Comparison of ENCODE assay signal across 15 cellular contexts in the genomic region with DNA sequence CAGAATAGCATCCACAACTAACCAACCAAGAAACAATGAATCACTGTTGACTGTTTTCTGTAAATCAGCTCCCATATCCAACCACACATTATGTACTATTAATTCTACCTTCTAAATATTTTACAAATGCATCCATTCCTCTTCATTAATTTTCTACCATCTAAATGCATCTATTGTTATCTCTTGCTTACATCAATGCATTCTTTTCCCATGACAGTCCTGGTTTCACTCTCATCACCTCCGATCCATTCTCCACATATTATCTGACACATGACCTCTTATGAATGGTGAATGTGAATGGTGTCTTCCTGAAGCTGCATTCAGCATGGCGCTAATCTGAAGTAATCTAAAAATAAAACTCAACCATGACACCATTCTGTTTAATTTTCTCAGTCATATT.
DNase-seq lines count a peak whose midpoint lies in the region; ATAC-seq and TF ChIP-seq lines count a peak whose summit lies in the region.
"Had no signal": no experiment of that assay in that cellular context is flagged by ENCODE, and none has a peak within 500 bp of the region (broad histone marks: within the 10 kb centered on the region; RNA-seq: fewer than 3 reads in every experiment).

No MANE protein-coding gene starts in this region.

- 0 out of 3 replicates have a peak, but pooled peaks have one; percentile 36 for ATAC-seq in RWPE2 (ENCODE audit: low read depth)
- ATAC-seq in naive thymus-derived CD4-positive, alpha-beta T cell = no peak
- no peak for ATAC-seq in activated CD8-positive, alpha-beta T cell treated with anti-CD3 and anti-CD28 coated beads, Interleukin-2, amount 10 ng/mL, durations not matched to agents 7 days and 5 days
- ATAC-seq: CD8-positive, alpha-beta T cell had no signal

- H3K4me1 ChIP-seq in RWPE2 (ENCODE audit: insufficient read depth, poor library complexity, severe bottlenecking) = no peaks in the 10 kb centered on the region
- H3K4me1 ChIP-seq in naive thymus-derived CD4-positive, alpha-beta T cell (ENCODE audit: control insufficient read depth in 2 of 2, insufficient read depth in 2 of 2, low read length in 2 of 2) = no peaks in the 10 kb centered on the region
- H3K4me1 ChIP-seq: BE2C had no signal

- no peak overlapping the region for H3K4me3 ChIP-seq in RWPE2 (ENCODE audit: severe bottlenecking)
- no peak overlapping the region for H3K4me3 ChIP-seq in choroid plexus epithelial cell (ENCODE audit: low read depth, low read length)
- no peak overlapping the region for H3K4me3 ChIP-seq in naive thymus-derived CD4-positive, alpha-beta T cell (ENCODE audit: low read length)

- H3K9me3 Mint-ChIP-seq in naive thymus-derived CD4-positive, alpha-beta T cell = peaks cover 0 to 6% (median 0%) of the 10 kb centered on the region in 11 donors
- H3K9me3 Mint-ChIP-seq in activated CD8-positive, alpha-beta T cell treated with anti-CD3 and anti-CD28 coated beads, Interleukin-2, amount 10 ng/mL, durations not matched to agents 7 days and 5 days (ENCODE audit: insufficient read depth) = no peaks in the 10 kb centered on the region
- H3K9me3 Mint-ChIP-seq: CD8-positive, alpha-beta T cell had no signal

- H3K9me3 ChIP-seq in RWPE2 (ENCODE audit: severe bottlenecking) = no peaks in the 10 kb centered on the region
- no peaks in the 10 kb centered on the region for H3K9me3 ChIP-seq in naive thymus-derived CD4-positive, alpha-beta T cell (ENCODE audit: control insufficient read depth in 2 of 3, low read length in 3 of 3)
- H3K9me3 ChIP-seq: BE2C had no signal

- TF ChIP-seq CTCF in RWPE2 (IDR thresholded peaks at IDR 0.05; ENCODE audit: poor library complexity, severe bottlenecking) = no peak
- no peak for TF ChIP-seq CTCF in choroid plexus epithelial cell (conservative IDR thresholded peaks at IDR 0.05; ENCODE audit: low read depth, low read length)

- H3K27ac ChIP-seq in RWPE2 (ENCODE audit: poor library complexity, severe bottlenecking) = no peak overlapping the region
- no peak overlapping the region for H3K27ac ChIP-seq in naive thymus-derived CD4-positive, alpha-beta T cell (ENCODE audit: low read depth, low read length)

- POLR2A ChIA-PET in naive thymus-derived CD4-positive, alpha-beta T cell (lab: Charles Lee) = no interaction called here
- POLR2A ChIA-PET in activated CD8-positive, alpha-beta T cell treated with anti-CD3 and anti-CD28 coated beads, Interleukin-2, amount 10 ng/mL, durations not matched to agents 7 days and 5 days (lab: Charles Lee) = no interaction called here

- H3K4me3 Mint-ChIP-seq in naive thymus-derived CD4-positive, alpha-beta T cell = no peak overlapping the region
- H3K4me3 Mint-ChIP-seq in activated CD8-positive, alpha-beta T cell treated with anti-CD3 and anti-CD28 coated beads, Interleukin-2, amount 10 ng/mL, durations not matched to agents 7 days and 5 days = no peak overlapping the region
- H3K4me3 Mint-ChIP-seq: CD8-positive, alpha-beta T cell had no signal

- intact Hi-C loops in naive thymus-derived CD4-positive, alpha-beta T cell (cut with micrococcal nuclease) = no loop called here

- H3K27ac Mint-ChIP-seq in naive thymus-derived CD4-positive, alpha-beta T cell = no peak overlapping the region
- no peak overlapping the region for H3K27ac Mint-ChIP-seq in activated CD8-positive, alpha-beta T cell treated with anti-CD3 and anti-CD28 coated beads, Interleukin-2, amount 10 ng/mL, durations not matched to agents 7 days and 5 days
- H3K27ac Mint-ChIP-seq: CD8-positive, alpha-beta T cell had no signal

- H3K27me3 ChIP-seq in RWPE2 (ENCODE audit: insufficient read depth, poor library complexity, severe bottlenecking) = no peaks in the 10 kb centered on the region
- no peaks in the 10 kb centered on the region for H3K27me3 ChIP-seq in naive thymus-derived CD4-positive, alpha-beta T cell (ENCODE audit: control insufficient read depth in 2 of 2, insufficient read depth in 2 of 2, low read length in 2 of 2)
- H3K27me3 ChIP-seq: BE2C had no signal

- CTCF ChIA-PET in naive thymus-derived CD4-positive, alpha-beta T cell (lab: Charles Lee) = no interaction called here
- CTCF ChIA-PET in activated CD8-positive, alpha-beta T cell treated with anti-CD3 and anti-CD28 coated beads, Interleukin-2, amount 10 ng/mL, durations not matched to agents 7 days and 5 days (lab: Charles Lee) = no interaction called here

- no peaks in the 10 kb centered on the region for H3K36me3 ChIP-seq in RWPE2 (ENCODE audit: low read depth)
- H3K36me3 ChIP-seq in naive thymus-derived CD4-positive, alpha-beta T cell (ENCODE audit: control insufficient read depth in 2 of 3, insufficient read depth in 3 of 3, low read length in 3 of 3) = no peaks in the 10 kb centered on the region
- H3K36me3 ChIP-seq: BE2C had no signal

- H3K27me3 Mint-ChIP-seq in naive thymus-derived CD4-positive, alpha-beta T cell = peaks cover 0 to 4% (median 0%) of the 10 kb centered on the region in 5 donors
- H3K27me3 Mint-ChIP-seq in activated CD8-positive, alpha-beta T cell treated with anti-CD3 and anti-CD28 coated beads, Interleukin-2, amount 10 ng/mL, durations not matched to agents 7 days and 5 days (ENCODE audit: low read depth) = no peaks in the 10 kb centered on the region

- H3K36me3 Mint-ChIP-seq in naive thymus-derived CD4-positive, alpha-beta T cell = no peaks in the 10 kb centered on the region
- H3K36me3 Mint-ChIP-seq in activated CD8-positive, alpha-beta T cell treated with anti-CD3 and anti-CD28 coated beads, Interleukin-2, amount 10 ng/mL, durations not matched to agents 7 days and 5 days (ENCODE audit: low read depth) = no peaks in the 10 kb centered on the region
- H3K36me3 Mint-ChIP-seq: CD8-positive, alpha-beta T cell had no signal

- peak; percentile 15 for DNase-seq in ELR (ENCODE audit: low read depth)
- DNase-seq in RWPE2 (ENCODE audit: low spot score) = no peak
- peak; percentile 53 for DNase-seq in choroid plexus epithelial cell (ENCODE audit: low read depth)
- peak; percentile 67 for DNase-seq in renal cortical epithelial cell (ENCODE audit: low read depth)
- no peak for DNase-seq in naive thymus-derived CD4-positive, alpha-beta T cell
- DNase-seq in dedifferentiated amniotic fluid mesenchymal stem cell (ENCODE audit: extremely low spot score) = no peak
- no peak for DNase-seq in activated CD8-positive, alpha-beta T cell treated with anti-CD3 and anti-CD28 coated beads, Interleukin-2, amount 10 ng/mL, durations not matched to agents 7 days and 5 days
- DNase-seq: BE2C; CD8-positive, alpha-beta T cell; H7; NCI-H1436 treated with DMSO at 0.1 percent for 48 hours; NCI-H2081 treated with DMSO at 0.1 percent for 48 hours; NCI-H2227 treated with DMSO at 0.1 percent for 48 hours; NCI-H748 treated with DMSO at 0.1 percent for 48 hours; SHP77 had no signal

- no peaks in the 10 kb centered on the region for H3K4me1 Mint-ChIP-seq in naive thymus-derived CD4-positive, alpha-beta T cell
- no peaks in the 10 kb centered on the region for H3K4me1 Mint-ChIP-seq in activated CD8-positive, alpha-beta T cell treated with anti-CD3 and anti-CD28 coated beads, Interleukin-2, amount 10 ng/mL, durations not matched to agents 7 days and 5 days (ENCODE audit: low read depth)

Comparison
In these comparisons a context has a peak if more than half of its experiments do, and no peak if none do; other contexts are left out.
1. DNase-seq: peak in ELR (single experiment), choroid plexus epithelial cell (single experiment) and renal cortical epithelial cell (single experiment); none in RWPE2 (single experiment), naive thymus-derived CD4-positive, alpha-beta T cell (0 of 9), dedifferentiated amniotic fluid mesenchymal stem cell (single experiment) and activated CD8-positive, alpha-beta T cell treated with anti-CD3 and anti-CD28 coated beads, Interleukin-2, amount 10 ng/mL, durations not matched to agents 7 days and 5 days (single experiment).